Comparison of ENCODE assay signal across 33 cellular contexts in genomic region chrX:49862093-49862492, GRCh38. TPM values are rescaled to one million over a fixed set of nuclear protein-coding genes. Genes with fewer than 3 reads are reported as not detected.
"Had no signal": no experiment of that assay in that cellular context is flagged by ENCODE, and none has a peak within 500 bp of the region (broad histone marks: within the 10 kb centered on the region; RNA-seq: fewer than 3 reads in every experiment).

No MANE protein-coding gene starts in this region.

- H3K36me3 ChIP-seq: ascending aorta, cardiac muscle cell, Peyer's patch, SJSA1 had no signal

- H3K27me3 ChIP-seq: ascending aorta, cardiac muscle cell, Peyer's patch, SJSA1 had no signal

- H3K4me3 ChIP-seq: ascending aorta, cardiac muscle cell, Peyer's patch, SJSA1 had no signal

- ATAC-seq: activated CD8-positive, alpha-beta T cell treated with anti-CD3 and anti-CD28 coated beads for 36 hours; activated T-cell treated with anti-CD3 and anti-CD28 coated beads, Interleukin-2, amount 50 U/mL, for 72 hours; activated T-helper 17 cell treated with anti-CD3 and anti-CD28 coated beads, Interleukin-2, amount 50 U/mL, for 72 hours; PC-3 had no signal

- H3K4me2 ChIP-seq: SK-N-SH had no signal

- H3K27ac ChIP-seq: ascending aorta, cardiac muscle cell, Peyer's patch, SJSA1 had no signal

- H3K4me1 ChIP-seq: ascending aorta, Peyer's patch, SJSA1 had no signal

- H3K9ac ChIP-seq: SK-N-SH had no signal

- DNase-seq: activated CD4-positive, alpha-beta T cell treated with anti-CD3 and anti-CD28 coated beads, Interleukin-2, amount 10 ng/mL, durations not matched to agents 24 days and 14 days; activated CD4-positive, alpha-beta T cell treated with anti-CD3 and anti-CD28 coated beads, Interleukin-2, amount 50 U/mL, for 4 hours; activated CD8-positive, alpha-beta T cell treated with anti-CD3 and anti-CD28 coated beads for 36 hours; activated effector memory CD4-positive, alpha-beta T cell treated with anti-CD3 and anti-CD28 coated beads, Interleukin-2, amount 50 U/mL, for 16 hours; activated naive CD4-positive, alpha-beta T cell treated with Interleukin-2 at 50 U/mL for 16 hours; activated naive CD8-positive, alpha-beta T cell treated with anti-CD3 and anti-CD28 coated beads, Interleukin-2, amount 10 ng/mL, durations not matched to agents 7 days and 5 days; activated T-cell treated with anti-CD3 and anti-CD28 coated beads, Interleukin-2, amount 50 U/mL, for 1 hour; activated T-cell treated with anti-CD3 and anti-CD28 coated beads, Interleukin-2, amount 50 U/mL, for 72 hours; amygdala; Karpas-422; KBM-7; NCI-H1417; NCI-H1694; NCI-H1930; NCI-H2107; NCI-H2171; NCI-H2227 treated with DMSO at 0.1 percent for 48 hours; NCI-H446; NCI-H510A treated with DMSO at 0.1 percent for 48 hours; NCI-H526 treated with DMSO at 0.1 percent for 48 hours; NCI-H774; PC-3; Peyer's patch; RPMI8226; SHP77 treated with DMSO at 0.1 percent for 48 hours; SK-N-SH had no signal

- H3K9me3 ChIP-seq: ascending aorta, Peyer's patch, SJSA1, SK-N-SH had no signal

RNA-seq across cellular contexts. Expression of gene USP27X, which starts 17.2 kb away (rescaled TPM):
- total RNA-seq: ascending aorta had no signal

RNA-seq across cellular contexts. Expression of gene PAGE4, which starts 33.0 kb away (rescaled TPM):
- total RNA-seq: activated CD4-positive, alpha-beta T cell treated with anti-CD3 and anti-CD28 coated beads, Interleukin-2, amount 10 ng/mL, durations not matched to agents 24 days and 14 days; activated CD8-positive, alpha-beta memory T cell treated with anti-CD3 and anti-CD28 coated beads for 36 hours; activated CD8-positive, alpha-beta T cell treated with anti-CD3 and anti-CD28 coated beads for 36 hours; activated naive CD8-positive, alpha-beta T cell treated with anti-CD3 and anti-CD28 coated beads, Interleukin-2, amount 10 ng/mL, durations not matched to agents 7 days and 5 days; activated T-cell treated with anti-CD3 and anti-CD28 coated beads, Interleukin-2, amount 50 U/mL, for 72 hours; activated T-helper 17 cell treated with anti-CD3 and anti-CD28 coated beads, Interleukin-2, amount 50 U/mL, for 72 hours; ascending aorta; cardiac muscle cell; chondrocyte; MCF 10A; PC-3; Peyer's patch; SJSA1 had no signal
